8 cellular contexts compared by ENCODE assay signal in the genomic region with DNA sequence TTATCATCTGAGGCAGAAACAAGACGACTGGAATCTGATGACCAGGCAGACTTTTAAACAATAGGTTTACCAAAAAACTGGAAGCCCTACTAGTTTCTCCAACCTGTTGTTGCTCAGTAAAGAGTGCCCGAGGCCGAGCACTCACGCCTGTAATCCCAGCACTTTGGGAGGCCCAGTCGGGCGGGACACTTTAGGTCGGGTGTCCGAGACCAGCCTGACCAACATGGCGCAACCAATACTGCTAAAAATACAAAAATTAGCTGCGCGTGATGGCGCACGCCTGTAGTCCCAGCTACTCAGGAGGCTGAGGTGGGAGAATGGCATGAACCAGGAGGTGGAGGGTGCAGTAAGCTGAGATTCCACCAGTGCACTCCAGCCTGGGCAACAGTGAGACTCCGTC. TPM values are rescaled to one million over a fixed set of nuclear protein-coding genes. Genes with fewer than 3 reads are reported as not detected.
DNase-seq lines count a peak whose midpoint lies in the region; ATAC-seq and TF ChIP-seq lines count a peak whose summit lies in the region.

No MANE protein-coding gene starts in this region.

- H3K9me3 Mint-ChIP-seq in naive B cell = peaks cover 0 to 2% (median 0%) of the 10 kb centered on the region in 7 donors

- no peaks in the 10 kb centered on the region for H3K27me3 ChIP-seq in colonic mucosa

- H3K4me1 Mint-ChIP-seq in naive B cell = peaks cover 39 to 54% (median 47%) of the 10 kb centered on the region in 3 donors

- H3K4me1 ChIP-seq in colonic mucosa = peaks cover 6% of the 10 kb centered on the region

- H3K9me3 ChIP-seq in KOPT-K1 (ENCODE audit: insufficient read depth, low read length, poor library complexity, severe bottlenecking) = no peaks in the 10 kb centered on the region
- no peaks in the 10 kb centered on the region for H3K9me3 ChIP-seq in colonic mucosa

- H3K36me3 ChIP-seq in KOPT-K1 (ENCODE audit: insufficient read depth, low read length) = peaks cover 35% of the 10 kb centered on the region
- H3K36me3 ChIP-seq in colonic mucosa = no peaks in the 10 kb centered on the region

- in situ Hi-C loops in GM13976 (cut with MboI; ENCODE audit: low sequenced_read_pairs, unreplicated experiment) = no loop called here

- DNase-seq in AG09309 (ENCODE audit: low read depth) (no peak), colonic mucosa (no peak), naive B cell (no peak), GM13976 (ENCODE audit: low spot score) (no peak), NCI-H1436 treated with DMSO at 0.1 percent for 48 hours (lab: John Stamatoyannopoulos, UW) (no peak), DMS79 treated with DMSO at 0.1 percent for 48 hours (lab: John Stamatoyannopoulos, UW) (no peak), omental fat pad (ENCODE audit: low spot score) (no peak)

- ATAC-seq in naive B cell (ENCODE audit: low read depth in 2 of 2) (no peak), omental fat pad (ENCODE audit: low FRiP score) (no peak)

- H3K4me3 ChIP-seq in AG09309 (ENCODE audit: control insufficient read depth, low read depth, low read length) = peak overlapping the region; percentile 86
- H3K4me3 ChIP-seq in colonic mucosa = peak overlapping the region; percentile 57

- H3K27ac ChIP-seq in KOPT-K1 (ENCODE audit: low read depth, low read length, poor library complexity, severe bottlenecking) = peak overlapping the region; percentile 87
- no peak overlapping the region for H3K27ac ChIP-seq in colonic mucosa

- TF ChIP-seq CTCF in AG09309 (IDR thresholded peaks at IDR 0.05; ENCODE audit: control insufficient read depth, insufficient read depth, low read depth, low read length, missing control alignments) = no peak
- no peak for TF ChIP-seq CTCF in colonic mucosa (IDR thresholded peaks at IDR 0.05)
- no peak for TF ChIP-seq CTCF in GM13976 (IDR thresholded peaks at IDR 0.05; ENCODE audit: borderline replicate concordance, control extremely low read depth, extremely low read depth, insufficient read depth, missing control alignments)
- TF ChIP-seq CTCF in omental fat pad (IDR thresholded peaks at IDR 0.05) = no peak

- intact Hi-C loops in colonic mucosa (cut with DNase I) = no loop called here

- peaks cover 5 to 7% of the 10 kb centered on the region in 2 donors for H3K36me3 Mint-ChIP-seq in naive B cell

- peak overlapping the region; percentile 100 for H3K27ac Mint-ChIP-seq in naive B cell

- H3K4me3 Mint-ChIP-seq in naive B cell = peak overlapping the region; percentile 84 to 99 (median 97)

- peak overlapping the region in 1 of 2 donors; percentile 88 for H3K9ac ChIP-seq in colonic mucosa (ENCODE audit: low read depth in 2 of 2, low read length in 2 of 2)

- no peaks in the 10 kb centered on the region for H3K27me3 Mint-ChIP-seq in naive B cell

RNA-seq across cellular contexts. Expression of gene WDR5B, which starts 1.1 kb away (rescaled TPM):
- 1 to 10 TPM; 1.9 to 3.6 TPM for total RNA-seq in colonic mucosa
- polyA plus RNA-seq in naive B cell (ENCODE audit: low read depth in 6 of 6) = 1 to 10 TPM in 5 of 6 donors, not detected in 1; 1.8 to 3.1 (median 2.6) TPM
- 1 to 10 TPM; 3.0 to 6.6 (median 3.4) TPM for total RNA-seq in omental fat pad

RNA-seq across cellular contexts. Expression of gene FAM162A, which starts 33.0 kb away (rescaled TPM):
- total RNA-seq in colonic mucosa (100 to 1,000 TPM; 167 to 310 TPM), omental fat pad (10 to 100 TPM; 16.8 to 34.6 (median 24.0) TPM)
- polyA plus RNA-seq in naive B cell (ENCODE audit: low read depth in 6 of 6) = 10 to 100 TPM; 54.9 to 99.9 (median 71.2) TPM

RNA-seq across cellular contexts. Expression of gene MIX23, which starts 33.9 kb away (rescaled TPM):
- total RNA-seq in colonic mucosa = 10 to 100 TPM; 44.5 to 66.6 TPM
- polyA plus RNA-seq in naive B cell (ENCODE audit: low read depth in 6 of 6) = 10 to 100 TPM in 5 of 6 donors, under 1 TPM in 1; 0.77 to 28.5 (median 22.2) TPM
- 10 to 100 TPM; 12.9 to 21.6 (median 17.0) TPM for total RNA-seq in omental fat pad

Comparison
In these comparisons a context has a peak if more than half of its experiments do, and no peak if none do; other contexts are left out.
1. RNA of gene FAM162A, which starts 33.0 kb away (total RNA-seq): 167 to 310 TPM in colonic mucosa; 16.8 to 34.6 TPM in omental fat pad; every median in the first group is over 4 times any median in the second.